Comparison of ENCODE assay signal across 8 cellular contexts in genomic region chr7:101216001-101216859, GRCh38. TPM values are rescaled to one million over a fixed set of nuclear protein-coding genes. Genes with fewer than 3 reads are reported as not detected.
DNase-seq lines count a peak whose midpoint lies in the region; ATAC-seq and TF ChIP-seq lines count a peak whose summit lies in the region.

No MANE protein-coding gene starts in this region.

- DNase-seq in COLO829 (ENCODE audit: low spot score) (peak; percentile 40), MV-4-11 (lab: John Stamatoyannopoulos, UW) (peak; percentile 30), coronary artery (ENCODE audit: low spot score) (no peak), DMS 273 (lab: John Stamatoyannopoulos, UW; ENCODE audit: unreplicated experiment) (no peak), SIG-M5 treated with dmso at 0.1 percent for 504 hours (lab: John Stamatoyannopoulos, UW; ENCODE audit: unreplicated experiment) (no peak)
- no peak for DNase-seq in naive thymus-derived CD8-positive, alpha-beta T cell
- no peak for DNase-seq in activated effector memory CD4-positive, alpha-beta T cell treated with Interleukin-2 at 50 U/mL for 16 hours

- H3K4me3 Mint-ChIP-seq in naive thymus-derived CD8-positive, alpha-beta T cell = peak overlapping the region; percentile 59 to 98 (median 88)

- no peaks in the 10 kb centered on the region for H3K27me3 Mint-ChIP-seq in naive thymus-derived CD8-positive, alpha-beta T cell

- POLR2A ChIA-PET in naive thymus-derived CD8-positive, alpha-beta T cell (lab: Charles Lee) = interaction anchor here (0.6 to 3.1 kb wide), 4 partner anchors 28 to 738 kb away, joined by 3 to 59 read pairs (median 12); partner anchors contain the start of gene FIS1

- peak overlapping the region in 1 of 2 donors; percentile 97 for H3K27ac ChIP-seq in coronary artery

- H3K27ac Mint-ChIP-seq in naive thymus-derived CD8-positive, alpha-beta T cell = peak overlapping the region in 9 of 10 donors; percentile 36 to 88 (median 76)

- peak overlapping the region; percentile 93 for H3K4me3 ChIP-seq in coronary artery

- no peaks in the 10 kb centered on the region for H3K9me3 Mint-ChIP-seq in naive thymus-derived CD8-positive, alpha-beta T cell

- peaks cover 13 to 41% (median 34%) of the 10 kb centered on the region in 4 donors for H3K4me1 Mint-ChIP-seq in naive thymus-derived CD8-positive, alpha-beta T cell

- no peak for ATAC-seq in naive thymus-derived CD8-positive, alpha-beta T cell
- ATAC-seq in GM18858 (IDR thresholded peaks at IDR 0.05; ENCODE audit: unreplicated experiment) = no peak

- peaks cover 0 to 20% (median 4%) of the 10 kb centered on the region in 3 donors for H3K36me3 Mint-ChIP-seq in naive thymus-derived CD8-positive, alpha-beta T cell

- TF ChIP-seq CTCF in coronary artery (IDR thresholded peaks at IDR 0.05) = no peak

RNA-seq across cellular contexts. Expression of gene PLOD3, which starts 1.2 kb away (rescaled TPM):
- total RNA-seq in naive thymus-derived CD8-positive, alpha-beta T cell = 10 to 100 TPM; 34.0 to 34.1 TPM
- 10 to 100 TPM in 2 of 3 donors, 1 to 10 TPM in 1; 8.4 to 12.4 (median 11.1) TPM for polyA plus RNA-seq in naive thymus-derived CD8-positive, alpha-beta T cell

RNA-seq across cellular contexts. Expression of gene ZNHIT1, which starts 1.7 kb away (rescaled TPM):
- total RNA-seq in naive thymus-derived CD8-positive, alpha-beta T cell = 10 to 100 TPM; 31.2 to 33.9 TPM
- 10 to 100 TPM; 50.9 to 66.4 (median 57.4) TPM for polyA plus RNA-seq in naive thymus-derived CD8-positive, alpha-beta T cell

RNA-seq across cellular contexts. Expression of gene MOGAT3, which starts 15.4 kb away (rescaled TPM):
- total RNA-seq in naive thymus-derived CD8-positive, alpha-beta T cell = not detected
- not detected for polyA plus RNA-seq in naive thymus-derived CD8-positive, alpha-beta T cell

RNA-seq across cellular contexts. Expression of gene CLDN15, which starts 21.4 kb away (rescaled TPM):
- 10 to 100 TPM; 52.3 to 52.7 TPM for total RNA-seq in naive thymus-derived CD8-positive, alpha-beta T cell
- 1 to 10 TPM in 1 of 3 donors, under 1 TPM in 2; 0.21 to 3.2 (median 0.26) TPM for polyA plus RNA-seq in naive thymus-derived CD8-positive, alpha-beta T cell

RNA-seq across cellular contexts. Expression of gene FIS1, which starts 28.7 kb away (rescaled TPM):
- 100 to 1,000 TPM; 118 to 124 TPM for total RNA-seq in naive thymus-derived CD8-positive, alpha-beta T cell
- 100 to 1,000 TPM; 225 to 235 (median 228) TPM for polyA plus RNA-seq in naive thymus-derived CD8-positive, alpha-beta T cell

Comparison
In these comparisons a context has a peak if more than half of its experiments do, and no peak if none do; other contexts are left out.
1. DNase-seq: peak in COLO829 (single experiment) and MV-4-11 (single experiment); none in coronary artery (single experiment), naive thymus-derived CD8-positive, alpha-beta T cell (0 of 10), DMS 273 (single experiment), SIG-M5 treated with dmso at 0.1 percent for 504 hours (single experiment) and activated effector memory CD4-positive, alpha-beta T cell treated with Interleukin-2 at 50 U/mL for 16 hours (single experiment).